Comparison of ENCODE assay signal across 9 cellular contexts in the genomic region with DNA sequence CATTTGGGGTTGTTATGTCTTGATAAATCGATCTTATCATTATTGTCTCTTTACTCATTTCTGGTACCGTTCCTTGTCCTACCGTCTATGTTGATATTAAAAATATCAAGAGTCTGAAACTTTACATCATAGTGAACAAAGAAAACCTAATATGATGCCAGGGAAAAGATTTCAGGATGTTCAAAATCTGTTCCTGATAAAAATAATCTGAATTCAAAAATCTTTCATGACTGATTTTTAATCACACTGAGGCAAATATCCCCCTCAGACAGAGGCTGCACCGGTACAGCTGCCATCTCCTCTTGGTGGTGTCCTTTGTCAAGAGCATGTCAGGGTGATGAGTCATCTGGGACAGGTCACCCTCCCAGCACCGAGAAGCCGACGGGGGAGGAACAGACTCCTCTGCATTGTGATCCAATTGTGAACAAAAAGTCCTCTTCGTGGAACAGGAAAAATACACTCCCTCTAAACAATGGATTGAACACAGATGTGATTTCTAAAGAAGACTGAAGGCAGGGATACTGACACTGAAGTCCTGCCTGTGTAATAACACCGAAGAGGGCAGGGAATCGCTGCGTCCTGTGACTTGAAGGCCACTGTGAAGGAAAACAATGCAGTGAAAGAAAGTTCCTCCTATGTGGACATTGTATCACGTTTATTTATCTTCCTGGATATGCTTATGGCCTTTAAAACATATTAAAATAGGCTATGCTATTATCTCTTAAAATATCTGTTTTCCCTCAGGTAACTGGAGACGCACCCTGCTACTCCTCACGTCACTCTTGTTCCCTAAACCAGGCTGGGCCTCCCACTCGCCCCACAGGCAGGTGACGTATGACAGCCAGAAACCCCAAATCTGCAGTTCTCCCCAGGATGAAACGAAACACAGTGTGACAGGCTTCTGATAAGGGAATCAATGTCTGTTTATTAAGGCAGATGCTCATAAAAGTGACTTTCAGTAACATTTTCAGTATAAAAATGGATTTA. TPM values are rescaled to one million over a fixed set of nuclear protein-coding genes. Genes with fewer than 3 reads are reported as not detected.
DNase-seq lines count a peak whose midpoint lies in the region; ATAC-seq and TF ChIP-seq lines count a peak whose summit lies in the region.
"Had no signal": no experiment of that assay in that cellular context is flagged by ENCODE, and none has a peak within 500 bp of the region (broad histone marks: within the 10 kb centered on the region; RNA-seq: fewer than 3 reads in every experiment).

No MANE protein-coding gene starts in this region.

- TF ChIP-seq POLR2A in tibial nerve (IDR thresholded peaks at IDR 0.05), result no peak

- no peaks in the 10 kb centered on the region for H3K27me3 ChIP-seq in liver (ENCODE audit: control insufficient read depth in 4 of 4, insufficient read depth in 4 of 4, low read length in 3 of 4)
- no peaks in the 10 kb centered on the region for H3K27me3 ChIP-seq in tibial nerve

- no peaks in the 10 kb centered on the region for H3K9me3 Mint-ChIP-seq in central memory CD8-positive, alpha-beta T cell
- no peaks in the 10 kb centered on the region for H3K9me3 Mint-ChIP-seq in stimulated activated memory B cell treated with anti-CD40 and anti-IgM and Interleukin-4, amounts not matched to agents 10 μg/mL and 1 μg/mL and 100 μg/mL, for 72 hours
- H3K9me3 Mint-ChIP-seq: activated naive CD8-positive, alpha-beta T cell treated with anti-CD3 and anti-CD28 coated beads, Interleukin-2, amount 10 ng/mL, durations not matched to agents 7 days and 5 days had no signal

- H3K27me3 Mint-ChIP-seq in central memory CD8-positive, alpha-beta T cell, result no peaks in the 10 kb centered on the region
- no peaks in the 10 kb centered on the region for H3K27me3 Mint-ChIP-seq in stimulated activated memory B cell treated with anti-CD40 and anti-IgM and Interleukin-4, amounts not matched to agents 10 μg/mL and 1 μg/mL and 100 μg/mL, for 72 hours
- H3K27me3 Mint-ChIP-seq: activated naive CD8-positive, alpha-beta T cell treated with anti-CD3 and anti-CD28 coated beads, Interleukin-2, amount 10 ng/mL, durations not matched to agents 7 days and 5 days had no signal

- no peak for TF ChIP-seq CTCF in liver (IDR thresholded peaks at IDR 0.05; ENCODE audit: low read depth, low read length, missing input control)
- no peak for TF ChIP-seq CTCF in tibial nerve (IDR thresholded peaks at IDR 0.05)

- WGBS in liver, result 75% methylated on average over 17 of the region's 17 CpGs
- WGBS in tibial nerve, 2 donors, result 49 to 62% methylated on average over 17 of the region's 17 CpGs

- H3K27ac ChIP-seq in liver (ENCODE audit: low read depth in 1 of 2, low read length in 2 of 2), result no peak overlapping the region
- peak overlapping the region; percentile 9 to 53 (median 47) for H3K27ac ChIP-seq in tibial nerve

- no peak overlapping the region for H3K4me3 Mint-ChIP-seq in central memory CD8-positive, alpha-beta T cell
- no peak overlapping the region for H3K4me3 Mint-ChIP-seq in stimulated activated memory B cell treated with anti-CD40 and anti-IgM and Interleukin-4, amounts not matched to agents 10 μg/mL and 1 μg/mL and 100 μg/mL, for 72 hours
- H3K4me3 Mint-ChIP-seq: activated naive CD8-positive, alpha-beta T cell treated with anti-CD3 and anti-CD28 coated beads, Interleukin-2, amount 10 ng/mL, durations not matched to agents 7 days and 5 days had no signal

- H3K9me3 ChIP-seq in liver (ENCODE audit: control insufficient read depth in 4 of 4, low read length in 3 of 4) (no peaks in the 10 kb centered on the region), tibial nerve (no peaks in the 10 kb centered on the region)

- no peak for TF ChIP-seq RAD21 in liver (IDR thresholded peaks at IDR 0.05)

- H3K27ac Mint-ChIP-seq in central memory CD8-positive, alpha-beta T cell (ENCODE audit: low read depth), result peak overlapping the region; percentile 60
- H3K27ac Mint-ChIP-seq in stimulated activated memory B cell treated with anti-CD40 and anti-IgM and Interleukin-4, amounts not matched to agents 10 μg/mL and 1 μg/mL and 100 μg/mL, for 72 hours, result no peak overlapping the region
- H3K27ac Mint-ChIP-seq: activated naive CD8-positive, alpha-beta T cell treated with anti-CD3 and anti-CD28 coated beads, Interleukin-2, amount 10 ng/mL, durations not matched to agents 7 days and 5 days had no signal

- peaks cover 3% of the 10 kb centered on the region for H3K36me3 Mint-ChIP-seq in central memory CD8-positive, alpha-beta T cell (ENCODE audit: insufficient read depth)
- peaks cover 13% of the 10 kb centered on the region for H3K36me3 Mint-ChIP-seq in stimulated activated memory B cell treated with anti-CD40 and anti-IgM and Interleukin-4, amounts not matched to agents 10 μg/mL and 1 μg/mL and 100 μg/mL, for 72 hours

- H3K36me3 ChIP-seq in liver (ENCODE audit: control insufficient read depth in 4 of 4, insufficient read depth in 3 of 4, low read depth in 1 of 4, low read length in 3 of 4), result peaks cover 0 to 33% (median 19%) of the 10 kb centered on the region in 4 donors
- H3K36me3 ChIP-seq in tibial nerve, result peaks cover 0 to 44% (median 5%) of the 10 kb centered on the region in 3 donors

- no peak overlapping the region for H3K9ac ChIP-seq in liver (ENCODE audit: low read depth in 1 of 2, low read length in 2 of 2)

- H3K4me3 ChIP-seq in liver (ENCODE audit: low read depth in 1 of 3, low read length in 3 of 3), result no peak overlapping the region
- no peak overlapping the region for H3K4me3 ChIP-seq in tibial nerve

- no peaks in the 10 kb centered on the region for H3K4me1 Mint-ChIP-seq in central memory CD8-positive, alpha-beta T cell
- H3K4me1 Mint-ChIP-seq in stimulated activated memory B cell treated with anti-CD40 and anti-IgM and Interleukin-4, amounts not matched to agents 10 μg/mL and 1 μg/mL and 100 μg/mL, for 72 hours, result no peaks in the 10 kb centered on the region

- DNase-seq in COLO668 (lab: John Stamatoyannopoulos, UW; ENCODE audit: unreplicated experiment), result peak; percentile 77
- DNase-seq in NCI-H2029 (lab: John Stamatoyannopoulos, UW), result peak; percentile 59
- DNase-seq in central memory CD8-positive, alpha-beta T cell (ENCODE audit: low spot score in 2 of 2), result no peak
- DNase-seq in tibial nerve (ENCODE audit: low spot score in 2 of 2), result peak in 1 of 2 donors; percentile 40
- DNase-seq in NCI-H1105 treated with DMSO at 0.1 percent for 48 hours (lab: John Stamatoyannopoulos, UW), result no peak
- DNase-seq: activated naive CD8-positive, alpha-beta T cell treated with anti-CD3 and anti-CD28 coated beads, Interleukin-2, amount 10 ng/mL, durations not matched to agents 7 days and 5 days had no signal

- ATAC-seq in central memory CD8-positive, alpha-beta T cell (replicated peaks; ENCODE audit: extremely low read depth, poor library complexity, severe bottlenecking), result no peak
- ATAC-seq in HG03571 (IDR thresholded peaks at IDR 0.05; ENCODE audit: unreplicated experiment), result no peak
- no peak for ATAC-seq in stimulated activated memory B cell treated with anti-CD40 and anti-IgM and Interleukin-4, amounts not matched to agents 10 μg/mL and 1 μg/mL and 100 μg/mL, for 72 hours

- TF ChIP-seq EP300 in tibial nerve (IDR thresholded peaks at IDR 0.05), result peak in 1 of 2 donors; percentile 24

- H3K4me1 ChIP-seq in liver (ENCODE audit: control insufficient read depth in 4 of 4, insufficient read depth in 4 of 4, low read length in 3 of 4) (no peaks in the 10 kb centered on the region), tibial nerve (peaks cover 0 to 9% (median 2%) of the 10 kb centered on the region in 4 donors)

TF ChIP-seq in liver, 16 proteins besides CTCF, POLR2A, EP300 and RAD21:
- TF ChIP-seq, protein P1, sequence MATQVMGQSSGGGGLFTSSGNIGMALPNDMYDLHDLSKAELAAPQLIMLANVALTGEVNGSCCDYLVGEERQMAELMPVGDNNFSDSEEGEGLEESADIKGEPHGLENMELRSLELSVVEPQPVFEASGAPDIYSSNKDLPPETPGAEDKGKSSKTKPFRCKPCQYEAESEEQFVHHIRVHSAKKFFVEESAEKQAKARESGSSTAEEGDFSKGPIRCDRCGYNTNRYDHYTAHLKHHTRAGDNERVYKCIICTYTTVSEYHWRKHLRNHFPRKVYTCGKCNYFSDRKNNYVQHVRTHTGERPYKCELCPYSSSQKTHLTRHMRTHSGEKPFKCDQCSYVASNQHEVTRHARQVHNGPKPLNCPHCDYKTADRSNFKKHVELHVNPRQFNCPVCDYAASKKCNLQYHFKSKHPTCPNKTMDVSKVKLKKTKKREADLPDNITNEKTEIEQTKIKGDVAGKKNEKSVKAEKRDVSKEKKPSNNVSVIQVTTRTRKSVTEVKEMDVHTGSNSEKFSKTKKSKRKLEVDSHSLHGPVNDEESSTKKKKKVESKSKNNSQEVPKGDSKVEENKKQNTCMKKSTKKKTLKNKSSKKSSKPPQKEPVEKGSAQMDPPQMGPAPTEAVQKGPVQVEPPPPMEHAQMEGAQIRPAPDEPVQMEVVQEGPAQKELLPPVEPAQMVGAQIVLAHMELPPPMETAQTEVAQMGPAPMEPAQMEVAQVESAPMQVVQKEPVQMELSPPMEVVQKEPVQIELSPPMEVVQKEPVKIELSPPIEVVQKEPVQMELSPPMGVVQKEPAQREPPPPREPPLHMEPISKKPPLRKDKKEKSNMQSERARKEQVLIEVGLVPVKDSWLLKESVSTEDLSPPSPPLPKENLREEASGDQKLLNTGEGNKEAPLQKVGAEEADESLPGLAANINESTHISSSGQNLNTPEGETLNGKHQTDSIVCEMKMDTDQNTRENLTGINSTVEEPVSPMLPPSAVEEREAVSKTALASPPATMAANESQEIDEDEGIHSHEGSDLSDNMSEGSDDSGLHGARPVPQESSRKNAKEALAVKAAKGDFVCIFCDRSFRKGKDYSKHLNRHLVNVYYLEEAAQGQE (IDR thresholded peaks at IDR 0.05), result no peak
- TF ChIP-seq JUND (IDR thresholded peaks at IDR 0.05), result peak; percentile 62 to 69

RNA-seq across cellular contexts. Expression of gene SPATC1L, which starts 4.3 kb away (rescaled TPM):
- total RNA-seq in liver (1 to 10 TPM in 1 of 2 donors, under 1 TPM in 1; 0.33 to 3.5 TPM), tibial nerve (10 to 100 TPM in 1 of 4 donors, 1 to 10 TPM in 3; 4.5 to 12.9 (median 8.0) TPM)
- polyA plus RNA-seq in liver, result 1 to 10 TPM in 1 of 2 donors, under 1 TPM in 1; 0.36 to 1.2 TPM

RNA-seq across cellular contexts. Expression of gene FTCD, which starts 33.1 kb away (rescaled TPM):
- 100 to 1,000 TPM; 168 to 178 TPM for total RNA-seq in liver
- polyA plus RNA-seq in liver, result 100 to 1,000 TPM; 130 to 182 TPM
- 10 to 100 TPM in 1 of 4 donors, 1 to 10 TPM in 3; 2.2 to 21.2 (median 2.5) TPM for total RNA-seq in tibial nerve

RNA-seq across cellular contexts. Expression of gene LSS, which starts 40.1 kb away (rescaled TPM):
- total RNA-seq in liver, result 100 to 1,000 TPM; 142 to 194 TPM
- 10 to 100 TPM; 27.6 to 36.7 TPM for polyA plus RNA-seq in liver
- total RNA-seq in tibial nerve, result 100 to 1,000 TPM in 1 of 4 donors, 10 to 100 TPM in 3; 69.3 to 132 (median 80.6) TPM

Comparison
In these comparisons a context has a peak if more than half of its experiments do, and no peak if none do; other contexts are left out.
1. DNase-seq: peak in COLO668 (single experiment) and NCI-H2029 (single experiment); none in central memory CD8-positive, alpha-beta T cell (0 of 2) and NCI-H1105 treated with DMSO at 0.1 percent for 48 hours (single experiment).
2. H3K27ac ChIP-seq: peak in tibial nerve (4 of 4); none in liver (0 of 2).
3. RNA of gene FTCD, which starts 33.1 kb away (total RNA-seq): 168 to 178 TPM in liver; 2.2 to 21.2 TPM in tibial nerve; every median in the first group is over 4 times any median in the second.